ENCODE assay signal across 29 cellular contexts in genomic region chr15:26759991-26760390, GRCh38. TPM values are rescaled to one million over a fixed set of nuclear protein-coding genes. Genes with fewer than 3 reads are reported as not detected.
DNase-seq lines count a peak whose midpoint lies in the region; ATAC-seq, FAIRE-seq and TF ChIP-seq lines count a peak whose summit lies in the region.
"Had no signal": no experiment of that assay in that cellular context is flagged by ENCODE, and none has a peak within 500 bp of the region (broad histone marks: within the 10 kb centered on the region; RNA-seq: fewer than 3 reads in every experiment).

No MANE protein-coding gene starts in this region.

- peaks cover 2% of the 10 kb centered on the region; the same call in 1 of the 2 replicates for H3K27me3 Mint-ChIP-seq in H9 (ENCODE audit: low read depth)
- H3K27me3 Mint-ChIP-seq: CD4-positive, alpha-beta T cell had no signal

- no peak overlapping the region for H2BK12ac ChIP-seq in H9 (ENCODE audit: insufficient read length, low read depth, low read length)

- H3K23ac ChIP-seq in H9 (ENCODE audit: insufficient read length, low read depth, low read length), result no peak overlapping the region

- DNase-seq in Daoy (ENCODE audit: low read depth) (peak; percentile 68), H9 (no peak), myocyte (ENCODE audit: low read depth) (peak; percentile 15), iPS-NIHi7 (ENCODE audit: extremely low spot score) (no peak), foreskin keratinocyte (no peak), D721Med (ENCODE audit: insufficient read length, low spot score) (no peak)
- DNase-seq: AML-193; CD4-positive, alpha-beta T cell; COR-L47; DMS79 treated with DMSO at 0.1 percent for 48 hours; GOT3; KBM-7; MV-4-11; NCI-H1105; NCI-H1436 treated with DMSO at 0.1 percent for 48 hours; NCI-H2081; NCI-H2227 treated with DMSO at 0.1 percent for 48 hours; NCI-H526 treated with DMSO at 0.1 percent for 48 hours; SIG-M5; SW 1271 had no signal

- no peak overlapping the region for H2BK5ac ChIP-seq in H9 (ENCODE audit: insufficient read length, low read length)

- H4K91ac ChIP-seq in H9 (ENCODE audit: insufficient read length, low read depth, low read length), result no peak overlapping the region

- no peak for ATAC-seq in foreskin keratinocyte

- H3K27me3 ChIP-seq in H9 (ENCODE audit: insufficient read depth, low read length) (no peaks in the 10 kb centered on the region), foreskin keratinocyte (no peaks in the 10 kb centered on the region)
- H3K27me3 ChIP-seq: BLaER1 treated with 17β-estradiol and CSF1 and Interleukin-3, amounts not matched to agents 10 nM and 100 nM had no signal

- no peak for FAIRE-seq in D721Med (lab: Jason Lieb, UNC)
- FAIRE-seq: A549, RCC 7860 had no signal

- no peaks in the 10 kb centered on the region for H3K9me3 Mint-ChIP-seq in H9

- peaks cover 22% of the 10 kb centered on the region for H3K4me1 ChIP-seq in H9 (ENCODE audit: insufficient read depth, low read length)
- H3K4me1 ChIP-seq in foreskin keratinocyte, result no peaks in the 10 kb centered on the region
- H3K4me1 ChIP-seq: BLaER1 treated with 17β-estradiol and CSF1 and Interleukin-3, amounts not matched to agents 10 nM and 100 nM had no signal

- H3K23me2 ChIP-seq in H9 (ENCODE audit: insufficient read length, low read depth, low read length, poor library complexity, severe bottlenecking), result no peaks in the 10 kb centered on the region

- no peak overlapping the region for H3K27ac ChIP-seq in H9 (ENCODE audit: insufficient read length, low read depth, low read length)
- peak overlapping the region; percentile 75 for H3K27ac ChIP-seq in VCaP
- H3K27ac ChIP-seq in foreskin keratinocyte, result no peak overlapping the region
- H3K27ac ChIP-seq: BLaER1 treated with 17β-estradiol and CSF1 and Interleukin-3, amounts not matched to agents 10 nM and 100 nM had no signal

- H3K18ac ChIP-seq in H9 (ENCODE audit: insufficient read length, low read depth, low read length), result no peak overlapping the region

- no CpG with 5 or more reads among the region's 5 CpGs for WGBS in H9 (ENCODE audit: extremely low coverage, insufficient read length, low lambda C conversion rate)

- H4K5ac ChIP-seq in H9 (ENCODE audit: insufficient read length, low read depth, low read length), result no peak overlapping the region

- peak overlapping the region in 2 of 3 experiments; percentile 18 to 77; a peak in 4 of 7 replicates for H3K27ac Mint-ChIP-seq in H9
- H3K27ac Mint-ChIP-seq: CD4-positive, alpha-beta T cell; T-helper 1 cell treated with Interleukin-12 subunit alpha and Interleukin-12 subunit beta and Interleukin-4 antibody, amounts not matched to agents 30 μg/mL and 1 μg/mL, for 36 hours had no signal

- H3K56ac ChIP-seq in H9 (ENCODE audit: insufficient read length, low read depth, low read length), result no peak overlapping the region

- H3K4ac ChIP-seq in H9 (ENCODE audit: low read depth, low read length), result no peak overlapping the region

- TF ChIP-seq CTCF in H9 (conservative IDR thresholded peaks at IDR 0.05) (no peak), VCaP (conservative IDR thresholded peaks at IDR 0.05) (no peak), foreskin keratinocyte (conservative IDR thresholded peaks at IDR 0.05) (no peak), D721Med (IDR thresholded peaks at IDR 0.05; ENCODE audit: insufficient read depth, missing control alignments) (no peak)

- H2AK5ac ChIP-seq in H9 (ENCODE audit: insufficient read length, low read length), result no peak overlapping the region

- no peak overlapping the region for H3K4me3 Mint-ChIP-seq in H9
- H3K4me3 Mint-ChIP-seq: CD4-positive, alpha-beta T cell; T-helper 1 cell treated with Interleukin-12 subunit alpha and Interleukin-12 subunit beta and Interleukin-4 antibody, amounts not matched to agents 30 μg/mL and 1 μg/mL, for 36 hours had no signal

- H3K4me2 ChIP-seq in H9 (ENCODE audit: insufficient read depth, insufficient read length, low read length), result no peak overlapping the region
- H3K4me2 ChIP-seq: A549; BLaER1 treated with 17β-estradiol and CSF1 and Interleukin-3, amounts not matched to agents 10 nM and 100 nM; SK-N-SH had no signal

- no peak overlapping the region for H3T11ph ChIP-seq in H9 (ENCODE audit: low read length)

- H2AFZ ChIP-seq in H9 (ENCODE audit: low read length), result no peak overlapping the region

- H3K14ac ChIP-seq in H9 (ENCODE audit: insufficient read depth, low read length), result no peak overlapping the region

- no peak overlapping the region for H4K8ac ChIP-seq in H9 (replicated peaks; ENCODE audit: insufficient read length, low read depth, low read length)

- H3K9ac ChIP-seq in H9 (ENCODE audit: extremely low read depth, insufficient read length, low read length), result no peak overlapping the region
- H3K9ac ChIP-seq: BLaER1 treated with 17β-estradiol and CSF1 and Interleukin-3, amounts not matched to agents 10 nM and 100 nM; SK-N-SH had no signal

- H4K20me1 ChIP-seq in H9 (ENCODE audit: control insufficient read depth, insufficient read depth, insufficient read length), result no peaks in the 10 kb centered on the region
- H4K20me1 ChIP-seq: BLaER1 treated with 17β-estradiol and CSF1 and Interleukin-3, amounts not matched to agents 10 nM and 100 nM had no signal

- no peak overlapping the region for H2BK15ac ChIP-seq in H9 (ENCODE audit: low read depth, low read length)

- H3K36me3 Mint-ChIP-seq in H9 (ENCODE audit: insufficient read depth in 1 of 3, low read depth in 3 of 3), result peaks cover 8 to 14% (median 11%) of the 10 kb centered on the region in 3 experiments

- H2BK120ac ChIP-seq in H9 (ENCODE audit: low read depth, low read length, poor library complexity, severe bottlenecking), result no peak overlapping the region

- H2BK20ac ChIP-seq in H9 (ENCODE audit: low read depth, low read length, poor library complexity, severe bottlenecking), result no peak overlapping the region

- peaks cover 11% of the 10 kb centered on the region for H3K79me1 ChIP-seq in H9 (ENCODE audit: insufficient read depth, low read depth, low read length, poor library complexity, severe bottlenecking)

- H3K4me1 Mint-ChIP-seq in H9, result peaks cover 57 to 70% of the 10 kb centered on the region in 2 experiments

- no peaks in the 10 kb centered on the region for H3K9me3 ChIP-seq in H9 (ENCODE audit: control insufficient read depth, low read depth, low read length)
- H3K9me3 ChIP-seq: A549; BLaER1 treated with 17β-estradiol and CSF1 and Interleukin-3, amounts not matched to agents 10 nM and 100 nM; SK-N-SH had no signal

- peaks cover 32% of the 10 kb centered on the region; the same call in 1 of the 2 replicates for H3K79me2 ChIP-seq in H9 (ENCODE audit: insufficient read depth, low read length)

RNA-seq across cellular contexts. Expression of gene GABRB3, which starts 12.9 kb away (rescaled TPM):
- 3.3 and 6.6 TPM in 2 replicates for total RNA-seq in Daoy (2014; rRNA removed; shearing (Covaris generic))
- total RNA-seq in H9 (2021) (98.2 and 112 TPM in 2 replicates), myocyte (not detected in 2 replicates), foreskin keratinocyte (0.60 and 2.1 TPM in 2 replicates)
- polyA plus RNA-seq in myocyte (2012), result not detected
- 0.27 and 0.43 TPM in 2 replicates for polyA plus RNA-seq in foreskin keratinocyte
- total RNA-seq: CD4-positive, alpha-beta T cell; HT1080; LHCN-M2; MCF 10A had no signal

Comparison
In these comparisons a context has a peak if more than half of its experiments do, and no peak if none do; other contexts are left out.
1. DNase-seq: peak in Daoy (single experiment) and myocyte (single experiment); none in H9 (single experiment), iPS-NIHi7 (single experiment), foreskin keratinocyte (0 of 2) and D721Med (single experiment).
2. RNA of gene GABRB3, which starts 12.9 kb away (total RNA-seq): 98.2 to 112 TPM in H9; 3.3 to 6.6 TPM in Daoy, 0.60 to 2.1 TPM in foreskin keratinocyte and not detected in myocyte; every median in the first group is over 10 times any median in the second.